In genomic region chr5:132777209-132778069, GRCh38 we compare ENCODE assay signal across 8 cellular contexts. TPM values are rescaled to one million over a fixed set of nuclear protein-coding genes. Genes with fewer than 3 reads are reported as not detected.
DNase-seq lines count a peak whose midpoint lies in the region; ATAC-seq, FAIRE-seq and TF ChIP-seq lines count a peak whose summit lies in the region.

Gene SEPTIN8, minus strand, starts transcription at chr5:132777239. Its CDS starts 102 bp downstream, at chr5:132777137.

- H3K27ac ChIP-seq in PC-3 (ENCODE audit: low read length): no peak within 1 kb of the TSS

- no peak for FAIRE-seq in urothelium cell line (lab: Jason Lieb, UNC)

- no peaks in the 10 kb centered on the region for H3K27me3 ChIP-seq in PC-3 (ENCODE audit: low read length)

- no peaks in the 10 kb centered on the region for H3F3A ChIP-seq in PC-3 (ENCODE audit: low read length, unreplicated experiment)

- peak within 1 kb of the TSS; percentile 80 for H3K4me3 ChIP-seq in PC-3 (ENCODE audit: low read length)

- BruUV-seq in PC-3 (replicated peaks; lab: Mats Ljungman, UMichigan): no TSS peak

- no peaks in the 10 kb centered on the region for H4K20me1 ChIP-seq in PC-3 (ENCODE audit: low read length)

- H3K79me2 ChIP-seq in PC-3 (ENCODE audit: low read length): peaks cover 31% of the 10 kb centered on the region

- peak within 1 kb of the TSS; percentile 93 for H2AFZ ChIP-seq in PC-3 (ENCODE audit: low read length)

- intact Hi-C loops in PC-3 (cut with micrococcal nuclease): loop anchor here (5.0 kb wide), 1 partner anchor 45 kb away; no protein-coding TSS in a partner anchor

- peaks cover 21% of the 10 kb centered on the region for H3K4me1 ChIP-seq in PC-3 (ENCODE audit: insufficient read depth, low read length)

- peak within 1 kb of the TSS; percentile 98 for H3K4me2 ChIP-seq in PC-3 (ENCODE audit: low read length)

- DNase-seq in NCI-H2227 (lab: John Stamatoyannopoulos, UW; ENCODE audit: unreplicated experiment) (peak; percentile 59), NCI-H2227 treated with DMSO at 0.1 percent for 48 hours (lab: John Stamatoyannopoulos, UW) (no peak), PC-3 (peak; percentile 42), globus pallidus (ENCODE audit: low spot score) (peak; percentile 74), nucleus accumbens (lab: John Stamatoyannopoulos, UW) (peak in 44 of 56 donors; percentile 41 to 79 (median 62)), urothelium cell line (ENCODE audit: low spot score) (peak; percentile 78)
- DNase-seq in activated naive CD4-positive, alpha-beta T cell treated with anti-CD3 and anti-CD28 coated beads, Interleukin-2, amount 50 U/mL, for 16 hours: peak; percentile 34

- H3K9me3 ChIP-seq in PC-3 (ENCODE audit: low read length): no peaks in the 10 kb centered on the region

- POLR2A ChIA-PET in PC-3 (lab: Charles Lee; ENCODE audit: unreplicated experiment): interaction anchor here (0.7 kb wide), 1 partner anchor 646 kb away, joined by 4 read pairs; no protein-coding TSS in a partner anchor

- H3K9me2 ChIP-seq in PC-3 (replicated peaks; ENCODE audit: low read length): no peaks in the 10 kb centered on the region

- peak; percentile 45 for ATAC-seq in HG02763 (IDR thresholded peaks at IDR 0.05; ENCODE audit: unreplicated experiment)
- ATAC-seq in PC-3: peak; percentile 56

- CTCF ChIA-PET in PC-3 (lab: Charles Lee): no interaction called here

- TF ChIP-seq CTCF in PC-3 (conservative IDR thresholded peaks at IDR 0.05; ENCODE audit: low read depth, low read length): no peak

- no peaks in the 10 kb centered on the region for H3K36me3 ChIP-seq in PC-3 (ENCODE audit: low read depth, low read length)

- H3K9ac ChIP-seq in PC-3 (ENCODE audit: low read length): peak within 1 kb of the TSS; percentile 65

RNA-seq across cellular contexts. Expression of gene SEPTIN8, which starts in this region (rescaled TPM):
- 21.9 and 29.4 TPM in 2 replicates for total RNA-seq in PC-3 (2014; rRNA removed)
